In genomic region chr2:162992828-162993227, GRCh38 we compare ENCODE assay signal across 25 cellular contexts.
"Had no signal": no experiment of that assay in that cellular context is flagged by ENCODE, and none has a peak within 500 bp of the region (broad histone marks: within the 10 kb centered on the region; RNA-seq: fewer than 3 reads in every experiment).

No MANE protein-coding gene starts in this region.

- H3K4me1 ChIP-seq: colonic mucosa, esophagus muscularis mucosa, heart right ventricle, left ventricle myocardium inferior, lower lobe of right lung, prostate gland, right atrium auricular region, stomach, thyroid gland had no signal

- DNase-seq: colonic mucosa; effector CD8-positive, alpha-beta T cell; endodermal cell; foreskin melanocyte; glutamatergic neuron; heart right ventricle; hippocampal formation; left colon; left ventricle myocardium inferior; lower lobe of right lung; naive thymus-derived CD8-positive, alpha-beta T cell; nephron progenitor cell; nucleus accumbens; stimulated activated CD4-positive, alpha-beta T cell treated with anti-CD3 and anti-CD28 coated beads, Interleukin-12 subunit alpha, Interleukin-12 subunit beta, amount 100 ng/mL, for 4 hours; stimulated activated CD4-positive, alpha-beta T cell treated with anti-CD3 and anti-CD28 coated beads, Interleukin-1b, Interleukin-23, amount 100 ng/mL, for 48 hours; stimulated activated CD4-positive, alpha-beta T cell treated with anti-CD3 and anti-CD28 coated beads, Interleukin-4, amount 100 ng/mL, for 1 hour; stimulated activated naive CD4-positive, alpha-beta T cell treated with Interleukin-2 at 50 U/mL for 16 hours; stomach; thyroid gland had no signal

- H3K27ac ChIP-seq: colonic mucosa, esophagus muscularis mucosa, heart right ventricle, left ventricle myocardium inferior, lower lobe of right lung, prostate gland, right atrium auricular region, stomach, thyroid gland had no signal

- H3K27me3 ChIP-seq: colonic mucosa, esophagus muscularis mucosa, heart right ventricle, right atrium auricular region, stomach, thyroid gland had no signal

- H3K4me3 ChIP-seq: colonic mucosa, esophagus muscularis mucosa, heart right ventricle, left ventricle myocardium inferior, lower lobe of right lung, prostate gland, right atrium auricular region, smooth muscle cell, stomach, thyroid gland had no signal

- ATAC-seq: heart right ventricle; left colon; lower lobe of right lung; naive thymus-derived CD8-positive, alpha-beta T cell; sciatic nerve; stimulated activated effector memory CD8-positive, alpha-beta T cell treated with anti-CD3 and anti-CD28 coated beads, Interleukin-12 subunit alpha, Interleukin-12 subunit beta, amount 100 ng/mL, for 72 hours had no signal

- H3K9me3 ChIP-seq: colonic mucosa, esophagus muscularis mucosa, lower lobe of right lung, prostate gland, right atrium auricular region, thyroid gland had no signal

- H3K36me3 ChIP-seq: colonic mucosa, esophagus muscularis mucosa, heart right ventricle, left ventricle myocardium inferior, lower lobe of right lung, prostate gland, right atrium auricular region, stomach, thyroid gland had no signal

- H3K4me2 ChIP-seq: smooth muscle cell had no signal
